ENCODE assay signal across 8 cellular contexts in the genomic region with DNA sequence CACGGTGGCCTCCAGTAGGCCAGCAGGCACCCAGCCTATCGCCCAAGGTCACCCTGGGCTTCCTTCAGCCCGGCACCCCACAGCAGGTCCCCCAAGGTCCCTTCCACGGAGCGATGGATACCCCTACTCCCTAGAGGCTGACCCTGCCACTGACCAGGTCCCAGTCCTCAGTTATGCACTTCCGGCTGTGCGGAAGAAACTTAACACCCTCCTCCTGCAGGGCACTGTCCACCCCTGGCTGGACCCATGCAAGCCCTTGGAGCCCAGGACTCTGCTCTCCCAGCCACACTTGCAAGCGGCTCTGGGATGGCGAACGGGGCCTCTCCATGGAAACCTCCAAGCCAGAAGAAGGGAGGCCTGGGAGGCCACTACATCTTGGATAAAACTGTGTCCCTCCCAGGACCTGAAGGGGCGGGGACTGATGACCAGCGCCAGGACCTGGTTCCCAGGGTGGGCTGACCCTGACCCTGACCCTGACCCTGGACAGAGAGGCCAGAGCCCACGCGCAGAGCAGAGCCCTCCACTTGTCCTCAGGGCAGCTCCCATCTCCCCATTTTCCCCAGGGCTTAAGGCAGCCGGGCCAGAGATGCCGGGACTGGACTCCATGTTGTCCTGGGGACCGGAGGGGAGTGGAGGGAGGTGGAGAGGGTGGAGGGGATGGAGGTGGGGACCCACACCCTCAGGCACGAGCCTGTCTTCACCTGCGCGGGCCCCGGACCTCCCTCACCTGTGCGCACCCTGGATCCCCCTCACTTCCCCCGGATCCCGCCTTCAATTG. TPM values are rescaled to one million over a fixed set of nuclear protein-coding genes. Genes with fewer than 3 reads are reported as not detected.
DNase-seq lines count a peak whose midpoint lies in the region; ATAC-seq, FAIRE-seq and TF ChIP-seq lines count a peak whose summit lies in the region.

No MANE protein-coding gene starts in this region.

- peaks cover 26% of the 10 kb centered on the region for H3K4me1 ChIP-seq in DND-41 (ENCODE audit: insufficient read depth, low read length)
- H3K4me1 ChIP-seq in OCI-LY7 (ENCODE audit: insufficient read depth, low read length, poor library complexity, severe bottlenecking): peaks cover 22% of the 10 kb centered on the region
- peaks cover 19 to 27% (median 24%) of the 10 kb centered on the region in 4 donors for H3K4me1 ChIP-seq in esophagus muscularis mucosa
- peaks cover 0 to 11% (median 7%) of the 10 kb centered on the region in 3 donors for H3K4me1 ChIP-seq in pancreas

- H2AFZ ChIP-seq in DND-41 (ENCODE audit: low read depth, low read length) (peak overlapping the region; percentile 75), OCI-LY7 (ENCODE audit: low read length) (peak overlapping the region; percentile 65; the same call in 1 of the 2 replicates)

- no peak for FAIRE-seq in pancreas (lab: Jason Lieb, UNC)

- no peak for ATAC-seq in DND-41 (ENCODE audit: insufficient read depth, low read depth)
- peak in 3 of 4 donors; percentile 3 to 11 (median 5) for ATAC-seq in pancreas
- ATAC-seq in GM21723 (IDR thresholded peaks at IDR 0.05; ENCODE audit: unreplicated experiment): no peak
- ATAC-seq in GM21515 (IDR thresholded peaks at IDR 0.05; ENCODE audit: unreplicated experiment): no peak

- H3K9ac ChIP-seq in DND-41 (ENCODE audit: low read depth, low read length): peak overlapping the region; percentile 87

- H4K20me1 ChIP-seq in DND-41 (ENCODE audit: insufficient read depth, low read length) (peaks cover 26% of the 10 kb centered on the region), OCI-LY7 (ENCODE audit: insufficient read depth, low read length) (no peaks in the 10 kb centered on the region)

- TF ChIP-seq EP300 in esophagus muscularis mucosa (IDR thresholded peaks at IDR 0.05): no peak

- WGBS in esophagus muscularis mucosa: 35% methylated on average over 9 of the region's 24 CpGs
- 6% methylated on average over 23 to 24 of the region's 24 CpGs for WGBS in pancreas, 2 donors

- H3K9me3 ChIP-seq in DND-41 (ENCODE audit: insufficient read depth, low read length, severe bottlenecking): no peaks in the 10 kb centered on the region
- H3K9me3 ChIP-seq in OCI-LY7 (ENCODE audit: low read length): no peaks in the 10 kb centered on the region
- no peaks in the 10 kb centered on the region for H3K9me3 ChIP-seq in esophagus muscularis mucosa
- H3K9me3 ChIP-seq in pancreas: no peaks in the 10 kb centered on the region

- H3K79me2 ChIP-seq in DND-41 (ENCODE audit: insufficient read depth, low read length): peaks cover 21% of the 10 kb centered on the region
- H3K79me2 ChIP-seq in OCI-LY7 (ENCODE audit: insufficient read depth, low read depth, low read length): no peaks in the 10 kb centered on the region

- CTCF ChIA-PET in OCI-LY7 (lab: Charles Lee; ENCODE audit: unreplicated experiment): no interaction called here

- H3K27me3 ChIP-seq in DND-41 (ENCODE audit: insufficient read depth, low read length, poor library complexity): no peaks in the 10 kb centered on the region
- no peaks in the 10 kb centered on the region for H3K27me3 ChIP-seq in esophagus muscularis mucosa
- H3K27me3 ChIP-seq in pancreas: no peaks in the 10 kb centered on the region

- H3K27ac ChIP-seq in DND-41 (ENCODE audit: low read length) (peak overlapping the region; percentile 64), OCI-LY7 (ENCODE audit: low read depth, low read length, poor library complexity, severe bottlenecking) (no peak overlapping the region), esophagus muscularis mucosa (replicated peaks in 1 of 4) (peak overlapping the region in 3 of 4 donors; percentile 24 to 58 (median 54)), pancreas (no peak overlapping the region)

- peak overlapping the region; percentile 100 for H3K4me2 ChIP-seq in DND-41 (ENCODE audit: insufficient read depth, low read length)
- H3K4me2 ChIP-seq in OCI-LY7 (ENCODE audit: low read length): peak overlapping the region; percentile 73

- TF ChIP-seq POLR2A in esophagus muscularis mucosa (IDR thresholded peaks at IDR 0.05; ENCODE audit: low read depth): no peak

- H3K4me3 ChIP-seq in DND-41 (ENCODE audit: low read depth in 1 of 2, low read length in 2 of 2): peak overlapping the region; percentile 88 to 94
- H3K4me3 ChIP-seq in OCI-LY7 (ENCODE audit: low read depth, low read length, poor library complexity, severe bottlenecking): peak overlapping the region; percentile 79
- peak overlapping the region; percentile 65 to 85 (median 80) for H3K4me3 ChIP-seq in esophagus muscularis mucosa
- peak overlapping the region; percentile 54 to 90 (median 72) for H3K4me3 ChIP-seq in pancreas

- TF ChIP-seq CTCF in DND-41 (IDR thresholded peaks at IDR 0.05; ENCODE audit: borderline replicate concordance, extremely low read depth, low read length, poor library complexity, severe bottlenecking) (no peak), OCI-LY7 (conservative IDR thresholded peaks at IDR 0.05; ENCODE audit: low read length) (no peak), esophagus muscularis mucosa (IDR thresholded peaks at IDR 0.05) (no peak), pancreas (IDR thresholded peaks at IDR 0.05) (no peak)

- BruUV-seq in OCI-LY7 (replicated peaks; lab: Mats Ljungman, UMichigan): no TSS peak

- no peaks in the 10 kb centered on the region for H3K9me2 ChIP-seq in OCI-LY7 (ENCODE audit: insufficient read depth, low read length)

- peaks cover 29% of the 10 kb centered on the region for H3K36me3 ChIP-seq in DND-41 (ENCODE audit: insufficient read depth, low read length)
- H3K36me3 ChIP-seq in OCI-LY7 (ENCODE audit: insufficient read depth, low read length): no peaks in the 10 kb centered on the region
- H3K36me3 ChIP-seq in esophagus muscularis mucosa: peaks cover 7 to 23% (median 10%) of the 10 kb centered on the region in 4 donors
- no peaks in the 10 kb centered on the region for H3K36me3 ChIP-seq in pancreas

- POLR2A ChIA-PET in OCI-LY7 (lab: Charles Lee): interaction anchor here (0.6 to 1.3 kb wide), 7 partner anchors 17 to 408 kb away, joined by 3 to 12 read pairs (median 4); partner anchors contain the start of genes BAHCC1, NDUFAF8 and TEPSIN

- DNase-seq in DND-41: no peak
- no peak for DNase-seq in OCI-LY7 (ENCODE audit: low spot score)
- no peak for DNase-seq in esophagus muscularis mucosa (ENCODE audit: extremely low spot score)
- DNase-seq in pancreas: peak in 1 of 6 donors; percentile 75
- no peak for DNase-seq in NCI-H1048 (lab: John Stamatoyannopoulos, UW)
- DNase-seq in SIG-M5 (lab: John Stamatoyannopoulos, UW): no peak

- intact Hi-C loops in OCI-LY7 (cut with micrococcal nuclease; ENCODE audit: unreplicated experiment): no loop called here
- intact Hi-C loops in esophagus muscularis mucosa (cut with DNase I): no loop called here
- intact Hi-C loops in pancreas (cut with DNase I): no loop called here

RNA-seq across cellular contexts. Expression of gene CEP131, which starts 0.7 kb away (rescaled TPM):
- 32.9 and 35.0 TPM in 2 replicates for total RNA-seq in OCI-LY7 (2014; rRNA removed; shearing (Covaris generic))
- 36.0 and 38.6 TPM in 2 replicates for total RNA-seq in OCI-LY7 (2022)
- total RNA-seq in esophagus muscularis mucosa: 10 to 100 TPM in 1 of 4 donors, 1 to 10 TPM in 3; 4.5 to 10.6 (median 8.9) TPM
- total RNA-seq in pancreas: 1 to 10 TPM; 3.4 to 6.9 (median 4.1) TPM
- 10 to 100 TPM; 22.5 to 22.8 TPM for polyA plus RNA-seq in pancreas

RNA-seq across cellular contexts. Expression of gene TEPSIN, which starts 16.8 kb away (rescaled TPM):
- 29.7 and 46.4 TPM in 2 replicates for total RNA-seq in OCI-LY7 (2014; rRNA removed; shearing (Covaris generic))
- total RNA-seq in OCI-LY7 (2022): 75.3 and 78.9 TPM in 2 replicates
- 10 to 100 TPM; 19.5 to 31.6 (median 23.5) TPM for total RNA-seq in esophagus muscularis mucosa
- 10 to 100 TPM; 13.8 to 30.7 (median 16.1) TPM for total RNA-seq in pancreas
- 10 to 100 TPM; 54.4 to 98.5 TPM for polyA plus RNA-seq in pancreas

RNA-seq across cellular contexts. Expression of gene NDUFAF8, which starts 17.1 kb away (rescaled TPM):
- total RNA-seq in OCI-LY7 (2014; rRNA removed; shearing (Covaris generic)): 129 and 161 TPM in 2 replicates
- 151 and 165 TPM in 2 replicates for total RNA-seq in OCI-LY7 (2022)
- 10 to 100 TPM; 34.6 to 54.8 (median 40.4) TPM for total RNA-seq in esophagus muscularis mucosa
- 10 to 100 TPM; 17.5 to 26.3 (median 20.0) TPM for total RNA-seq in pancreas
- 10 to 100 TPM; 29.2 to 34.1 TPM for polyA plus RNA-seq in pancreas

RNA-seq across cellular contexts. Expression of gene AATK, which starts 56.0 kb away (rescaled TPM):
- total RNA-seq in OCI-LY7 (2014; rRNA removed; shearing (Covaris generic)): 0.03 TPM in 1 of 2 replicates, not detected in the other
- not detected in 2 replicates for total RNA-seq in OCI-LY7 (2022)
- 10 to 100 TPM; 13.7 to 24.6 (median 16.0) TPM for total RNA-seq in esophagus muscularis mucosa
- 10 to 100 TPM; 24.9 to 49.6 (median 30.1) TPM for total RNA-seq in pancreas
- polyA plus RNA-seq in pancreas: 10 to 100 TPM; 24.3 to 40.1 TPM

RNA-seq across cellular contexts. Expression of gene PVALEF, which starts 56.7 kb away (rescaled TPM):
- not detected in 2 replicates for total RNA-seq in OCI-LY7 (2014; rRNA removed; shearing (Covaris generic))
- total RNA-seq in OCI-LY7 (2022) (not detected in 2 replicates), esophagus muscularis mucosa (not detected), pancreas (under 1 TPM in 4 of 6 donors, not detected in 2; 0.12 to 0.51 (median 0.27) TPM)
- polyA plus RNA-seq in pancreas: under 1 TPM; 0.11 to 0.12 TPM

Comparison
In these comparisons a context has a peak if more than half of its experiments do, and no peak if none do; other contexts are left out.
1. ATAC-seq: peak in pancreas (3 of 4); none in DND-41 (single experiment), GM21723 (single experiment) and GM21515 (single experiment).
2. H3K27ac ChIP-seq: peak in DND-41 (single experiment) and esophagus muscularis mucosa (3 of 4); none in OCI-LY7 (single experiment) and pancreas (0 of 4).
3. Peak in every context shown above with its lines, with median percentiles within 50 percentile points of each other: H3K4me3 ChIP-seq.